In genomic region chr3:195550723-195551122, GRCh38 we compare ENCODE assay signal across 9 cellular contexts. TPM values are rescaled to one million over a fixed set of nuclear protein-coding genes. Genes with fewer than 3 reads are reported as not detected.
DNase-seq lines count a peak whose midpoint lies in the region; ATAC-seq and TF ChIP-seq lines count a peak whose summit lies in the region.
"Had no signal": no experiment of that assay in that cellular context is flagged by ENCODE, and none has a peak within 500 bp of the region (broad histone marks: within the 10 kb centered on the region; RNA-seq: fewer than 3 reads in every experiment).

No MANE protein-coding gene starts in this region.

- no peak for TF ChIP-seq CTCF in GM13976 (IDR thresholded peaks at IDR 0.05; ENCODE audit: borderline replicate concordance, control extremely low read depth, extremely low read depth, insufficient read depth, missing control alignments)

- peaks cover 57% of the 10 kb centered on the region for H3K4me1 Mint-ChIP-seq in central memory CD8-positive, alpha-beta T cell

- H3K27me3 Mint-ChIP-seq in central memory CD8-positive, alpha-beta T cell, result no peaks in the 10 kb centered on the region

- in situ Hi-C loops in GM13976 (cut with MboI; ENCODE audit: low sequenced_read_pairs, unreplicated experiment), result no loop called here

- H3K4me3 Mint-ChIP-seq in central memory CD8-positive, alpha-beta T cell, result peak overlapping the region; percentile 75
- H3K4me3 Mint-ChIP-seq: dendritic cell treated with granulocyte-macrophage colony-stimulating factor and Interleukin-4, amounts not matched to agents 40 ng/mL and 50 ng/mL, for 4 days had no signal

- peak overlapping the region; percentile 83 for H3K27ac Mint-ChIP-seq in central memory CD8-positive, alpha-beta T cell (ENCODE audit: low read depth)
- H3K27ac Mint-ChIP-seq: dendritic cell treated with granulocyte-macrophage colony-stimulating factor and Interleukin-4, amounts not matched to agents 40 ng/mL and 50 ng/mL, for 4 days had no signal

- no peaks in the 10 kb centered on the region for H3K9me3 Mint-ChIP-seq in central memory CD8-positive, alpha-beta T cell
- H3K9me3 Mint-ChIP-seq: dendritic cell treated with granulocyte-macrophage colony-stimulating factor and Interleukin-4, amounts not matched to agents 40 ng/mL and 50 ng/mL, for 4 days had no signal

- no peak for DNase-seq in central memory CD8-positive, alpha-beta T cell (ENCODE audit: low spot score in 2 of 2)
- DNase-seq in renal cortical epithelial cell (ENCODE audit: low read depth), result peak; percentile 88
- DNase-seq in GM13976 (ENCODE audit: low spot score), result no peak
- DNase-seq in T-helper 9 cell, result no peak
- no peak for DNase-seq in stimulated activated CD4-positive, alpha-beta T cell treated with anti-CD3 and anti-CD28 coated beads, Interleukin-2, amount 100 ng/mL, for 24 hours

- H3K36me3 Mint-ChIP-seq in central memory CD8-positive, alpha-beta T cell (ENCODE audit: insufficient read depth), result peaks cover 4% of the 10 kb centered on the region

- ATAC-seq in GM19025 (IDR thresholded peaks at IDR 0.05; ENCODE audit: low read depth, unreplicated experiment), result peak; percentile 34
- peak; percentile 53 for ATAC-seq in HG03571 (IDR thresholded peaks at IDR 0.05; ENCODE audit: unreplicated experiment)
- peak; percentile 20 for ATAC-seq in central memory CD8-positive, alpha-beta T cell (replicated peaks; ENCODE audit: extremely low read depth, poor library complexity, severe bottlenecking)
- ATAC-seq in HG03439 (IDR thresholded peaks at IDR 0.05; ENCODE audit: unreplicated experiment), result no peak

RNA-seq across cellular contexts. Expression of gene PPP1R2, which starts 7.6 kb away (rescaled TPM):
- total RNA-seq in renal cortical epithelial cell, result 106 and 150 TPM in 2 replicates

RNA-seq across cellular contexts. Expression of gene APOD, which starts 33.0 kb away (rescaled TPM):
- not detected in 2 replicates for total RNA-seq in renal cortical epithelial cell
